ENCODE assay signal across 8 cellular contexts in genomic region chr5:71067262-71067928, GRCh38. TPM values are rescaled to one million over a fixed set of nuclear protein-coding genes. Genes with fewer than 3 reads are reported as not detected.
DNase-seq lines count a peak whose midpoint lies in the region; ATAC-seq, FAIRE-seq and TF ChIP-seq lines count a peak whose summit lies in the region.
"Not testable (repeated sequence)": the region's sequence is repeated elsewhere in the genome, so short reads cannot be mapped to it uniquely, and the experiment has no call there.

TSS of gene GTF2H2 (minus strand) at chr5:71067676. CDS start at chr5:71062763, 4,913 bp downstream.

- H3K9me3 ChIP-seq in A549; HCT116 (ENCODE audit: control insufficient read depth in 1 of 2, insufficient read depth in 1 of 2, low read depth in 1 of 2, low read length in 2 of 2): not testable (repeated sequence)

- TF ChIP-seq EP300 in A549 (IDR thresholded peaks at IDR 0.05): not testable (repeated sequence)

- H3K36me3 ChIP-seq in HCT116 (ENCODE audit: control insufficient read depth in 1 of 2, insufficient read depth in 2 of 2, low read length in 2 of 2); bronchial epithelial cell (ENCODE audit: control insufficient read depth, insufficient read depth, low read length); kidney epithelial cell (ENCODE audit: control insufficient read depth, insufficient read depth, low read length): not testable (repeated sequence)

- H3K9me2 ChIP-seq in HCT116 (ENCODE audit: insufficient read depth): not testable (repeated sequence)

- not testable (repeated sequence) for H4K20me1 ChIP-seq in HCT116 (ENCODE audit: insufficient read depth)

- not testable (repeated sequence) for TF ChIP-seq RAD21 in A549 (conservative IDR thresholded peaks at IDR 0.05 in 1 of 2, IDR thresholded peaks at IDR 0.05 in 1 of 2); HCT116 (IDR thresholded peaks at IDR 0.05; ENCODE audit: low read depth)

- H3K27ac ChIP-seq in A549; HCT116 (ENCODE audit: low read depth, low read length): not testable (repeated sequence)

- H3K9ac ChIP-seq in HCT116 (ENCODE audit: low read length): not testable (repeated sequence)

- ATAC-seq in A549 (peak; percentile 99), GM19043 (IDR thresholded peaks at IDR 0.05; ENCODE audit: low read depth, unreplicated experiment) (peak; percentile 99), HCT116 (peak; percentile 96), HG03196 (IDR thresholded peaks at IDR 0.05; ENCODE audit: unreplicated experiment) (peak; percentile 97), SK-N-SH treated with all-trans-retinoic acid at 6 μM for 48 hours (peak; percentile 99), sciatic nerve (peak; percentile 98)

- not testable (repeated sequence) for H3K4me2 ChIP-seq in A549; HCT116 (ENCODE audit: low read length)

- CTCF ChIA-PET in A549 (lab: Yijun Ruan, JAX); HCT116 (lab: Charles Lee): not testable (repeated sequence)

- H2AFZ ChIP-seq in HCT116 (ENCODE audit: low read depth, low read length, poor library complexity, severe bottlenecking): not testable (repeated sequence)

- intact Hi-C loops in HCT116 (cut with micrococcal nuclease); sciatic nerve (cut with DNase I): not testable (repeated sequence)

- TF ChIP-seq CTCF in A549 (IDR thresholded peaks at IDR 0.05); HCT116 (IDR thresholded peaks at IDR 0.05 in 2 of 3, conservative IDR thresholded peaks at IDR 0.05 in 1 of 3; ENCODE audit: borderline replicate concordance in 1 of 3, insufficient read depth in 1 of 3, low read depth in 2 of 3, low read length in 2 of 3); bronchial epithelial cell (IDR thresholded peaks at IDR 0.05; ENCODE audit: insufficient read depth, low read length, severe bottlenecking); kidney epithelial cell (IDR thresholded peaks at IDR 0.05; ENCODE audit: insufficient read depth, low read length, poor library complexity, severe bottlenecking): not testable (repeated sequence)

- H3K4me1 ChIP-seq in A549; HCT116 (ENCODE audit: control insufficient read depth in 1 of 2, insufficient read depth in 2 of 2, low read length in 2 of 2): not testable (repeated sequence)

- TF ChIP-seq POLR2A in A549 (IDR thresholded peaks at IDR 0.05; ENCODE audit: low read length); HCT116 (IDR thresholded peaks at IDR 0.05; ENCODE audit: borderline replicate concordance, extremely low read depth, insufficient read depth, insufficient read length): not testable (repeated sequence)

- DNase-seq in A549 (ENCODE audit: low read depth in 1 of 2, low spot score in 1 of 2); HCT116 (ENCODE audit: low read depth, low spot score); bronchial epithelial cell (ENCODE audit: low read depth); kidney epithelial cell (ENCODE audit: low read depth); sciatic nerve (ENCODE audit: low spot score): not testable (repeated sequence)

- RAD21 ChIA-PET in HCT116 (lab: Charles Lee; ENCODE audit: low non-redundant PET in 1 of 2, low total read pairs in 2 of 2, uncharacterized antibody in 2 of 2, unreplicated experiment in 2 of 2): not testable (repeated sequence)

- WGBS in A549 (ENCODE audit: missing lambda C conversion rate): no CpG with 5 or more reads among the region's 46 CpGs

- H3K4me3 ChIP-seq in A549; HCT116 (replicated peaks in 1 of 2; ENCODE audit: low read depth in 1 of 2, low read length in 2 of 2); bronchial epithelial cell (ENCODE audit: low read depth, low read length); kidney epithelial cell (ENCODE audit: low read depth, low read length): not testable (repeated sequence)

- POLR2A ChIA-PET in A549 (lab: Yijun Ruan, JAX); HCT116 (lab: Charles Lee): not testable (repeated sequence)

- not testable (repeated sequence) for FAIRE-seq in A549 (lab: Jason Lieb, UNC); bronchial epithelial cell (lab: Jason Lieb, UNC)

- H3K79me2 ChIP-seq in HCT116 (ENCODE audit: insufficient read depth, low read length): not testable (repeated sequence)

- BruUV-seq in HCT116 (replicated peaks; lab: Mats Ljungman, UMichigan): not testable (repeated sequence)

- not testable (repeated sequence) for H3K27me3 ChIP-seq in HCT116 (ENCODE audit: insufficient read depth, low read length); bronchial epithelial cell (ENCODE audit: control insufficient read depth, insufficient read depth, low read length); kidney epithelial cell (ENCODE audit: control insufficient read depth, insufficient read depth, low read length)

RNA-seq across cellular contexts. Expression of gene GTF2H2, which starts in this region (rescaled TPM):
- polyA plus RNA-seq in A549 (2011; rRNA removed) (14.5 and 18.8 TPM in 2 replicates), A549 (2017; fragmentation: RNase III; extraction: RNeasy Plus Mini Kit Qiagen cat#74134 plus additional on column Dnase treatment) (18.0 to 19.7 TPM (median 19.6 TPM) in 3 replicates)
- 6.1 and 6.6 TPM in 2 replicates for polyA plus RNA-seq in A549 (2012; cell fraction: cytosol; rRNA removed)
- polyA plus RNA-seq in A549 (2012; cell fraction: nucleus; rRNA removed): 2.7 and 3.9 TPM in 2 replicates
- polyA minus RNA-seq in A549 (2011; rRNA and poly(A)+ RNA removed): 6.9 and 7.8 TPM in 2 replicates
- total RNA-seq in HCT116 (2021; ENCODE audit: unreplicated experiment) (37.8 TPM), bronchial epithelial cell (12.6 and 14.1 TPM in 2 replicates), kidney epithelial cell (19.0 and 20.8 TPM in 2 replicates), sciatic nerve (22.6 TPM)
- 8.3 and 13.8 TPM in 2 replicates for polyA plus RNA-seq in HCT116 (2012)
